10 cellular contexts compared by ENCODE assay signal in the genomic region with DNA sequence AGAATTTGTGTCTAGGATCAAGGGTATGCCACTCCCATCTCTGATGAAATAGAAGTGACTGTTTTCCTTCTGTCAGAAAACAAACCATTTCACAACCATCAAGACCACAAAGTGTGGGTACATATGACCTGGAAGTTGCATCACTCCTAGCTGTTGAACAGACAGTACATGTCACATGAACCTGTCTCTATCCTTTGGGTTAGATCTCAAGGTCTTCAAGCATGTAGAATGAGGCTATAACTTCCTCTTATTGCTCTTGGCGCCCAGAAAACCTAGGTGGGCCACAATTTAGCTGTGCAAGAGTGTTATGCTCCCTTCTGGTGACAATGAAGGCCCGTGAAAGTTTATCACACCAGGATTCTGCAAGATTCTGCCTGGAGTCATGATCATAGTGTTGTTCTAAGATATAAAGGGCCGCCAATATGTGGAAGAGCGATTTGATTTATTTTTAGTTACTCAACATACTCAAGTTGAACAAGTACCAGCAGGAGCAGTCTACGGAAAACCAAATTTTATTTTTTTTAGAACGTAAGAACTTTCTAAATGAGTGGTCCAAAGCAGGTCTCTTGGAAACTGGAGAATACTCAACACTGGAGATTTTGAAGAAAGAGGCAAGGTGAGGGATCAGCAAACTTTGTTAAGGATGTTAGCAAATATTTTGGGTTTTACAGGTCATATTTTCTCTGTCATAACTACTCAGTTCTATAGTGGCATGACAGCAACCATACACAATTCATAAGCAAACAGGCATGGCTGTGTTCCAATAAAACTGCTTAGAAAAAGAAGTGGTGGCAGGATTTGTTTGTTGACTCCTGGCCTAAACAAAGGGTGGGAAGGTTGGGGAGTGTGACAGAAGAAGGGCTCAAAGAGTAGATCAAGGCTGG.
DNase-seq lines count a peak whose midpoint lies in the region; TF ChIP-seq lines count a peak whose summit lies in the region.
"Had no signal": no experiment of that assay in that cellular context is flagged by ENCODE, and none has a peak within 500 bp of the region (broad histone marks: within the 10 kb centered on the region; RNA-seq: fewer than 3 reads in every experiment).

No MANE protein-coding gene starts in this region.

- H3K27me3 Mint-ChIP-seq in activated CD4-positive, alpha-beta T cell treated with anti-CD3 and anti-CD28 coated beads, Interleukin-2, amount 10 ng/mL, durations not matched to agents 24 days and 14 days, result no peaks in the 10 kb centered on the region
- H3K27me3 Mint-ChIP-seq: CD4-positive, alpha-beta memory T cell had no signal

- peaks cover 0 to 3% (median 0%) of the 10 kb centered on the region in 4 donors for H3K9me3 ChIP-seq in stomach

- peaks cover 50% of the 10 kb centered on the region for H3K4me1 Mint-ChIP-seq in activated CD4-positive, alpha-beta T cell treated with anti-CD3 and anti-CD28 coated beads, Interleukin-2, amount 10 ng/mL, durations not matched to agents 24 days and 14 days

- no peak for TF ChIP-seq POLR2A in stomach (IDR thresholded peaks at IDR 0.05)

- in situ Hi-C loops in GM13977 (cut with MboI; ENCODE audit: low pct_unique_long_range_greater_than_20kb, low sequenced_read_pairs, unreplicated experiment), result no loop called here

- no peak for TF ChIP-seq CTCF in fibroblast of mammary gland (conservative IDR thresholded peaks at IDR 0.05; ENCODE audit: control insufficient read depth, insufficient read depth, low read depth, low read length)
- no peak for TF ChIP-seq CTCF in stomach (IDR thresholded peaks at IDR 0.05)
- no peak for TF ChIP-seq CTCF in GM13977 (IDR thresholded peaks at IDR 0.05; ENCODE audit: extremely low read depth, insufficient read depth, missing control alignments)

- intact Hi-C loops in activated CD4-positive, alpha-beta T cell treated with anti-CD3 and anti-CD28 coated beads, Interleukin-2, amount 10 ng/mL, durations not matched to agents 24 days and 14 days (cut with micrococcal nuclease), result loop anchor here (1.0 to 5.0 kb wide), 4 partner anchors 64 to 272 kb away; a partner anchor contains a TSS
- intact Hi-C loops in stomach (cut with DNase I; ENCODE audit: low total_unique reads), result no loop called here

- peak; percentile 85 for DNase-seq in activated CD4-positive, alpha-beta T cell treated with anti-CD3 and anti-CD28 coated beads, Interleukin-2, amount 10 ng/mL, durations not matched to agents 24 days and 14 days
- DNase-seq in activated CD4-positive, alpha-beta T cell treated with anti-CD3 and anti-CD28 coated beads for 4 hours, result no peak
- DNase-seq in SIG-M5 treated with dmso at 0.1 percent for 504 hours (lab: John Stamatoyannopoulos, UW; ENCODE audit: unreplicated experiment) (peak; percentile 97), fibroblast of mammary gland (ENCODE audit: low read depth) (peak; percentile 93), stomach (peak; percentile 28), ecto neural progenitor cell (ENCODE audit: low spot score) (no peak), GM13977 (ENCODE audit: low spot score) (no peak)
- DNase-seq in stimulated activated CD8-positive, alpha-beta memory T cell treated with anti-CD3 and anti-CD28 coated beads, Interleukin-4, amount 100 ng/mL, for 48 hours, result no peak
- DNase-seq: hypothalamus had no signal

- peaks cover 26% of the 10 kb centered on the region for H3K9me3 Mint-ChIP-seq in activated CD4-positive, alpha-beta T cell treated with anti-CD3 and anti-CD28 coated beads, Interleukin-2, amount 10 ng/mL, durations not matched to agents 24 days and 14 days

- H3K4me3 ChIP-seq in fibroblast of mammary gland (ENCODE audit: control insufficient read depth, low read depth, low read length) (no peak overlapping the region), stomach (no peak overlapping the region)

- H3K36me3 Mint-ChIP-seq in activated CD4-positive, alpha-beta T cell treated with anti-CD3 and anti-CD28 coated beads, Interleukin-2, amount 10 ng/mL, durations not matched to agents 24 days and 14 days (ENCODE audit: low read depth), result peaks cover 44% of the 10 kb centered on the region

- H3K36me3 ChIP-seq in stomach, result no peaks in the 10 kb centered on the region

- no peak for TF ChIP-seq EP300 in stomach (IDR thresholded peaks at IDR 0.05)

- peak overlapping the region; percentile 72 for H3K4me3 Mint-ChIP-seq in activated CD4-positive, alpha-beta T cell treated with anti-CD3 and anti-CD28 coated beads, Interleukin-2, amount 10 ng/mL, durations not matched to agents 24 days and 14 days

- WGBS in stomach, 5 donors, result 84 to 94% (median 94%) methylated on average over 6 of the region's 6 CpGs

- H3K4me1 ChIP-seq in stomach, result peaks cover 8 to 30% (median 19%) of the 10 kb centered on the region in 4 donors

- H3K27ac ChIP-seq in stomach, result peak overlapping the region in 2 of 5 donors; percentile 41 to 65

- H3K27me3 ChIP-seq in stomach, result no peaks in the 10 kb centered on the region

- peak overlapping the region; percentile 84 for H3K27ac Mint-ChIP-seq in activated CD4-positive, alpha-beta T cell treated with anti-CD3 and anti-CD28 coated beads, Interleukin-2, amount 10 ng/mL, durations not matched to agents 24 days and 14 days

Comparison
In these comparisons a context has a peak if more than half of its experiments do, and no peak if none do; other contexts are left out.
1. DNase-seq: peak in activated CD4-positive, alpha-beta T cell treated with anti-CD3 and anti-CD28 coated beads, Interleukin-2, amount 10 ng/mL, durations not matched to agents 24 days and 14 days (single experiment), SIG-M5 treated with dmso at 0.1 percent for 504 hours (single experiment), fibroblast of mammary gland (single experiment) and stomach (single experiment); none in activated CD4-positive, alpha-beta T cell treated with anti-CD3 and anti-CD28 coated beads for 4 hours (0 of 2), ecto neural progenitor cell (single experiment), stimulated activated CD8-positive, alpha-beta memory T cell treated with anti-CD3 and anti-CD28 coated beads, Interleukin-4, amount 100 ng/mL, for 48 hours (single experiment) and GM13977 (single experiment).